ENCODE assay signal across 16 cellular contexts in the genomic region with DNA sequence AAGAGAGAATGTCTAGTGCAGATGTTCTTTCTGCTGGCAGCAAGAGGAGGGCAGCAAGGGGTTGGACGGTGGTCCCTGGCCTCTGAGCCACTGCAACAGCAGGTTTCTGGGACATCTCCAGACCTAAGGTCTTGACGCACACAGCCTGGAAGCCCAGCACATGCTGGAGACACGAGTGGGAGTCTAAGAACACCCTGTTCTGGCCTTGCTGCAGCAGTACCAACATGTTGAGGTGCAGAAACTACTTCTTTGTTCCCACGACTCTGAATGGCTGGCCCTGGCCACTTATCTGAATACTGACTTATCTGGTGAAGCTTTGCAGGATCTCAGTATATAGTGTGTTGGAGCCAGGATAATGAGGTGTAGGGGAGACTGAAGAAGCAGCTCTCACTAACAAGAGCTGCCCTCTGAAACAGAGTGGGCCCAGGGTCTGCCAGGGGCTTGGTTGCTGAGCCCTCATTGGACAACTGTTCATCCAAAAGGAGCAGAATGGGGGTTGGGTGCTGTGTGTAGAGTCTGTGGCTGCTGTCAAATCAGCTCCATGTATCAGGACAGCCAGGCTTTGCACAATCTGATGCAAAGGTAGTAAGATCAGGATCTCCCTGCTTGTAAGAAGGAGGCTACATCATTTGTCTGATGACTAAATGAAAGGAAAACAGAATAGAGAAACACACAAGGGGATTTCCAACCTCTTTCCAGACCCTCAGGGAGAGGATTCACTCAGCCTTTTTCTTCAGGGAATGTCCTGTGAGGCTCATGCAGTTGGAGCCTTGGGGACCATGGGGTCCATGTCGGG. TPM values are rescaled to one million over a fixed set of nuclear protein-coding genes. Genes with fewer than 3 reads are reported as not detected.
A peak's percentile ranks its signal among the peaks of the same experiment; 100 is the strongest.
DNase-seq lines count a peak whose midpoint lies in the region; ATAC-seq, FAIRE-seq and TF ChIP-seq lines count a peak whose summit lies in the region.
"Had no signal": no experiment of that assay in that cellular context is flagged by ENCODE, and none has a peak within 500 bp of the region (broad histone marks: within the 10 kb centered on the region; RNA-seq: fewer than 3 reads in every experiment).

No MANE protein-coding gene starts in this region.

- no peak overlapping the region for H3K4me2 ChIP-seq in keratinocyte (ENCODE audit: control insufficient read depth, extremely low read depth, insufficient read depth, low read depth, low read length)
- H3K4me2 ChIP-seq: A549 had no signal

- no peaks in the 10 kb centered on the region for H3K9me3 Mint-ChIP-seq in activated CD4-positive, alpha-beta memory T cell treated with anti-CD3 and anti-CD28 coated beads for 36 hours
- H3K9me3 Mint-ChIP-seq in activated CD4-positive, alpha-beta memory T cell treated with anti-CD3 and anti-CD28 coated beads, Interleukin-2, amount 10 ng/mL, durations not matched to agents 7 days and 5 days: no peaks in the 10 kb centered on the region
- H3K9me3 Mint-ChIP-seq: naive thymus-derived CD4-positive, alpha-beta T cell; WTC11 had no signal

- H3K4me3 Mint-ChIP-seq in activated CD4-positive, alpha-beta memory T cell treated with anti-CD3 and anti-CD28 coated beads for 36 hours: no peak overlapping the region
- no peak overlapping the region for H3K4me3 Mint-ChIP-seq in activated CD4-positive, alpha-beta memory T cell treated with anti-CD3 and anti-CD28 coated beads, Interleukin-2, amount 10 ng/mL, durations not matched to agents 7 days and 5 days
- H3K4me3 Mint-ChIP-seq: WTC11 had no signal

- H2AFZ ChIP-seq in keratinocyte (ENCODE audit: control insufficient read depth, low read length): no peak overlapping the region

- H3K36me3 ChIP-seq in keratinocyte (ENCODE audit: control insufficient read depth in 2 of 2, extremely low read depth in 1 of 2, insufficient read depth in 2 of 2, low read length in 2 of 2): peaks cover 43 to 85% of the 10 kb centered on the region in 2 experiments
- peaks cover 3% of the 10 kb centered on the region for H3K36me3 ChIP-seq in thoracic aorta
- no peaks in the 10 kb centered on the region for H3K36me3 ChIP-seq in body of pancreas (replicated peaks in 1 of 2; ENCODE audit: insufficient read depth in 1 of 2, low read depth in 2 of 2)

- peak overlapping the region; percentile 26 for H3K27ac Mint-ChIP-seq in activated CD4-positive, alpha-beta memory T cell treated with anti-CD3 and anti-CD28 coated beads for 36 hours
- no peak overlapping the region for H3K27ac Mint-ChIP-seq in activated CD4-positive, alpha-beta memory T cell treated with anti-CD3 and anti-CD28 coated beads, Interleukin-2, amount 10 ng/mL, durations not matched to agents 7 days and 5 days
- H3K27ac Mint-ChIP-seq: WTC11 had no signal

- no peaks in the 10 kb centered on the region for H3K9me3 ChIP-seq in keratinocyte (ENCODE audit: control insufficient read depth, low read depth, low read length)
- H3K9me3 ChIP-seq in thoracic aorta: no peaks in the 10 kb centered on the region
- no peaks in the 10 kb centered on the region for H3K9me3 ChIP-seq in body of pancreas
- H3K9me3 ChIP-seq: A549 had no signal

- H3K4me1 Mint-ChIP-seq in activated CD4-positive, alpha-beta memory T cell treated with anti-CD3 and anti-CD28 coated beads for 36 hours (ENCODE audit: low read depth): peaks cover 50% of the 10 kb centered on the region
- peaks cover 67% of the 10 kb centered on the region for H3K4me1 Mint-ChIP-seq in activated CD4-positive, alpha-beta memory T cell treated with anti-CD3 and anti-CD28 coated beads, Interleukin-2, amount 10 ng/mL, durations not matched to agents 7 days and 5 days

- no peak for TF ChIP-seq POLR2A in body of pancreas (IDR thresholded peaks at IDR 0.05)

- dilution Hi-C loops in keratinocyte (cut with MboI; ENCODE audit: extremely low pct_ligation_motif_present, low sequenced_read_pairs): no loop called here

- POLR2A ChIA-PET in activated CD4-positive, alpha-beta memory T cell treated with anti-CD3 and anti-CD28 coated beads for 36 hours (lab: Charles Lee): interaction anchor here (1.2 to 1.7 kb wide), 2 partner anchors 34 to 90 kb away, joined by 4 to 6 read pairs; no protein-coding TSS in a partner anchor
- POLR2A ChIA-PET in activated CD4-positive, alpha-beta memory T cell treated with anti-CD3 and anti-CD28 coated beads, Interleukin-2, amount 10 ng/mL, durations not matched to agents 7 days and 5 days (lab: Charles Lee): interaction anchor here (1.2 to 1.3 kb wide), 2 partner anchors 40 to 80 kb away, joined by 3 read pairs; no protein-coding TSS in a partner anchor

- no peak for FAIRE-seq in keratinocyte (lab: Jason Lieb, UNC)
- FAIRE-seq: A549, islet of Langerhans had no signal

- intact Hi-C loops in activated CD4-positive, alpha-beta memory T cell treated with anti-CD3 and anti-CD28 coated beads for 36 hours (cut with micrococcal nuclease): no loop called here
- intact Hi-C loops in body of pancreas (cut with DNase I): no loop called here

- ATAC-seq in thoracic aorta (ENCODE audit: insufficient number of reproducible peaks, low FRiP score, low read depth): no peak
- no peak for ATAC-seq in GM21717 (IDR thresholded peaks at IDR 0.05; ENCODE audit: unreplicated experiment)
- no peak for ATAC-seq in body of pancreas
- ATAC-seq in GM18867 (IDR thresholded peaks at IDR 0.05; ENCODE audit: unreplicated experiment): no peak
- ATAC-seq: A549; naive thymus-derived CD4-positive, alpha-beta T cell; WTC11 had no signal

- no peaks in the 10 kb centered on the region for H3K27me3 ChIP-seq in keratinocyte (ENCODE audit: control insufficient read depth, extremely low read depth, insufficient read depth, low read length)
- no peaks in the 10 kb centered on the region for H3K27me3 ChIP-seq in thoracic aorta (replicated peaks; ENCODE audit: insufficient read depth)
- H3K27me3 ChIP-seq in body of pancreas: no peaks in the 10 kb centered on the region

- H3K4me1 ChIP-seq in keratinocyte (ENCODE audit: control insufficient read depth, extremely low read depth, insufficient read depth, low read length) (peaks cover 81% of the 10 kb centered on the region), thoracic aorta (ENCODE audit: control insufficient read depth in 1 of 2, low read depth in 2 of 2) (peaks cover 66 to 91% of the 10 kb centered on the region in 2 donors), body of pancreas (peaks cover 10% of the 10 kb centered on the region)

- no peaks in the 10 kb centered on the region for H3K27me3 Mint-ChIP-seq in activated CD4-positive, alpha-beta memory T cell treated with anti-CD3 and anti-CD28 coated beads for 36 hours
- no peaks in the 10 kb centered on the region for H3K27me3 Mint-ChIP-seq in activated CD4-positive, alpha-beta memory T cell treated with anti-CD3 and anti-CD28 coated beads, Interleukin-2, amount 10 ng/mL, durations not matched to agents 7 days and 5 days
- H3K27me3 Mint-ChIP-seq: naive thymus-derived CD4-positive, alpha-beta T cell had no signal

- 82 to 83% methylated on average over 4 to 5 of the region's 5 CpGs for WGBS in body of pancreas, 2 donors

- H3K27ac ChIP-seq in cingulate gyrus (ENCODE audit: low read depth, low read length) (peak overlapping the region; percentile 10), keratinocyte (ENCODE audit: control insufficient read depth, insufficient read depth, low read length) (peak overlapping the region; percentile 64), thoracic aorta (peak overlapping the region; percentile 80 to 97), body of pancreas (no peak overlapping the region)

- H3K9ac ChIP-seq in keratinocyte (ENCODE audit: control insufficient read depth, extremely low read depth, insufficient read depth, low read length): no peak overlapping the region

- peaks cover 9% of the 10 kb centered on the region for H3K36me3 Mint-ChIP-seq in activated CD4-positive, alpha-beta memory T cell treated with anti-CD3 and anti-CD28 coated beads for 36 hours
- peaks cover 22% of the 10 kb centered on the region for H3K36me3 Mint-ChIP-seq in activated CD4-positive, alpha-beta memory T cell treated with anti-CD3 and anti-CD28 coated beads, Interleukin-2, amount 10 ng/mL, durations not matched to agents 7 days and 5 days (ENCODE audit: low read depth)
- H3K36me3 Mint-ChIP-seq: WTC11 had no signal

- peaks cover 30% of the 10 kb centered on the region for H3K9me1 ChIP-seq in keratinocyte (ENCODE audit: control insufficient read depth, extremely low read depth, insufficient read depth, low read length)

- peaks cover 75% of the 10 kb centered on the region for H4K20me1 ChIP-seq in keratinocyte (ENCODE audit: control insufficient read depth, extremely low read depth, insufficient read depth, low read length)

- H3K79me2 ChIP-seq in keratinocyte (ENCODE audit: control insufficient read depth, insufficient read depth, low read length): peaks cover 100% of the 10 kb centered on the region

- CTCF ChIA-PET in activated CD4-positive, alpha-beta memory T cell treated with anti-CD3 and anti-CD28 coated beads for 36 hours (lab: Charles Lee): interaction anchor here (1.3 to 1.4 kb wide), 2 partner anchors 30 to 120 kb away, joined by 5 read pairs; no protein-coding TSS in a partner anchor
- CTCF ChIA-PET in activated CD4-positive, alpha-beta memory T cell treated with anti-CD3 and anti-CD28 coated beads, Interleukin-2, amount 10 ng/mL, durations not matched to agents 7 days and 5 days (lab: Charles Lee): no interaction called here

- TF ChIP-seq CTCF in keratinocyte (optimal IDR thresholded peaks at IDR 0.05 in 1 of 3, IDR thresholded peaks at IDR 0.05 in 1 of 3, conservative IDR thresholded peaks at IDR 0.05 in 1 of 3; ENCODE audit: extremely low read depth in 1 of 3, insufficient read depth in 2 of 3, low read length in 3 of 3): no peak
- TF ChIP-seq CTCF in thoracic aorta (IDR thresholded peaks at IDR 0.05): no peak
- no peak for TF ChIP-seq CTCF in body of pancreas (IDR thresholded peaks at IDR 0.05)

- DNase-seq in activated CD4-positive, alpha-beta memory T cell treated with anti-CD3 and anti-CD28 coated beads for 36 hours: peak; percentile 34
- DNase-seq in activated CD4-positive, alpha-beta memory T cell treated with anti-CD3 and anti-CD28 coated beads, Interleukin-2, amount 10 ng/mL, durations not matched to agents 7 days and 5 days: no peak
- DNase-seq in keratinocyte (ENCODE audit: low read depth, low spot score): no peak
- peak; percentile 19 for DNase-seq in thoracic aorta (ENCODE audit: low spot score)
- no peak for DNase-seq in body of pancreas
- DNase-seq: activated effector memory CD4-positive, alpha-beta T cell treated with anti-CD3 and anti-CD28 coated beads, Interleukin-2, amount 50 U/mL, for 16 hours; cerebellar nuclear complex; Karpas-422; naive thymus-derived CD4-positive, alpha-beta T cell; NCI-H2081 had no signal

- H3K4me3 ChIP-seq in keratinocyte (ENCODE audit: control insufficient read depth in 2 of 3, extremely low read depth in 1 of 3, insufficient read depth in 2 of 3, low read depth in 1 of 3, low read length in 3 of 3): no peak overlapping the region
- H3K4me3 ChIP-seq in thoracic aorta: peak overlapping the region; percentile 33
- H3K4me3 ChIP-seq in body of pancreas: no peak overlapping the region
- H3K4me3 ChIP-seq: A549 had no signal

RNA-seq across cellular contexts. Expression of a gene that starts 7.0 kb away (rescaled TPM):
- 100 to 1,000 TPM; 213 to 220 TPM for total RNA-seq in activated CD4-positive, alpha-beta memory T cell treated with anti-CD3 and anti-CD28 coated beads for 36 hours
- 100 to 1,000 TPM; 135 to 143 TPM for total RNA-seq in activated CD4-positive, alpha-beta memory T cell treated with anti-CD3 and anti-CD28 coated beads, Interleukin-2, amount 10 ng/mL, durations not matched to agents 7 days and 5 days
- 72.7 to 124 TPM (median 83.9 TPM) in 3 replicates for polyA plus RNA-seq in keratinocyte
- polyA plus RNA-seq in keratinocyte (2011; ENCODE audit: low read depth): 172 TPM
- polyA plus RNA-seq in keratinocyte (2011; cell fraction: cytosol; rRNA removed): 76.6 and 79.2 TPM in 2 replicates
- 175 and 197 TPM in 2 replicates for polyA plus RNA-seq in keratinocyte (2011; cell fraction: nucleus; rRNA removed)
- polyA plus RNA-seq in keratinocyte (2012; ENCODE audit: low replicate concordance): 52.2 and 143 TPM in 2 replicates
- polyA minus RNA-seq in keratinocyte: 218 to 406 TPM (median 316 TPM) in 3 replicates
- polyA minus RNA-seq in keratinocyte (2011; cell fraction: cytosol; rRNA and poly(A)+ RNA removed): 176 TPM
- 292 and 558 TPM in 2 replicates for polyA minus RNA-seq in keratinocyte (2011; cell fraction: nucleus; rRNA and poly(A)+ RNA removed)
- 100 to 1,000 TPM; 791 to 989 TPM for total RNA-seq in thoracic aorta
- 10 to 100 TPM; 16.6 to 24.4 TPM for total RNA-seq in body of pancreas

Comparison
In these comparisons a context has a peak if more than half of its experiments do, and no peak if none do; other contexts are left out.
1. DNase-seq: peak in activated CD4-positive, alpha-beta memory T cell treated with anti-CD3 and anti-CD28 coated beads for 36 hours (single experiment) and thoracic aorta (single experiment); none in activated CD4-positive, alpha-beta memory T cell treated with anti-CD3 and anti-CD28 coated beads, Interleukin-2, amount 10 ng/mL, durations not matched to agents 7 days and 5 days (single experiment), keratinocyte (single experiment) and body of pancreas (0 of 4).
2. H3K27ac ChIP-seq: peak in cingulate gyrus (single experiment), keratinocyte (single experiment) and thoracic aorta (2 of 2); none in body of pancreas (0 of 4).
3. RNA of a gene that starts 7.0 kb away (total RNA-seq): 791 to 989 TPM in thoracic aorta, 213 to 220 TPM in activated CD4-positive, alpha-beta memory T cell treated with anti-CD3 and anti-CD28 coated beads for 36 hours and 135 to 143 TPM in activated CD4-positive, alpha-beta memory T cell treated with anti-CD3 and anti-CD28 coated beads, Interleukin-2, amount 10 ng/mL, durations not matched to agents 7 days and 5 days; 16.6 to 24.4 TPM in body of pancreas; every median in the first group is over 4 times any median in the second.